Comparison of ENCODE assay signal across 18 cellular contexts in genomic region chr3:140708815-140709214, GRCh38. TPM values are rescaled to one million over a fixed set of nuclear protein-coding genes. Genes with fewer than 3 reads are reported as not detected.
"Had no signal": no experiment of that assay in that cellular context is flagged by ENCODE, and none has a peak within 500 bp of the region (broad histone marks: within the 10 kb centered on the region; RNA-seq: fewer than 3 reads in every experiment).

No MANE protein-coding gene starts in this region.

- H3K27ac Mint-ChIP-seq: mesothelial cell of epicardium; nephron progenitor cell; stimulated activated naive B cell treated with anti-CD40 and anti-IgM and Interleukin-4, amounts not matched to agents 10 μg/mL and 1 μg/mL and 100 μg/mL, for 72 hours had no signal

- H3K4me1 ChIP-seq: lower lobe of right lung, upper lobe of left lung had no signal

- H3K27me3 ChIP-seq: ascending aorta, upper lobe of left lung had no signal

- H3K9me3 ChIP-seq: ascending aorta, lower lobe of right lung, SK-N-SH, upper lobe of left lung had no signal

- ATAC-seq: lower lobe of right lung; stimulated activated naive B cell treated with anti-CD40 and anti-IgM and Interleukin-4, amounts not matched to agents 10 μg/mL and 1 μg/mL and 100 μg/mL, for 72 hours had no signal

- H3K4me3 Mint-ChIP-seq: mesothelial cell of epicardium; nephron progenitor cell; stimulated activated naive B cell treated with anti-CD40 and anti-IgM and Interleukin-4, amounts not matched to agents 10 μg/mL and 1 μg/mL and 100 μg/mL, for 72 hours had no signal

- H3K4me3 ChIP-seq: ascending aorta, lower lobe of right lung, upper lobe of left lung had no signal

- H3K4me1 Mint-ChIP-seq: mesothelial cell of epicardium, nephron progenitor cell had no signal

- H3K27ac ChIP-seq: ascending aorta, lower lobe of right lung, upper lobe of left lung had no signal

- H3K36me3 ChIP-seq: ascending aorta, lower lobe of right lung, upper lobe of left lung had no signal

- H3K36me3 Mint-ChIP-seq: mesothelial cell of epicardium; stimulated activated naive B cell treated with anti-CD40 and anti-IgM and Interleukin-4, amounts not matched to agents 10 μg/mL and 1 μg/mL and 100 μg/mL, for 72 hours had no signal

- DNase-seq: activated CD4-positive, alpha-beta T cell treated with anti-CD3 and anti-CD28 coated beads, Interleukin-2, amount 50 U/mL, for 4 hours; activated CD4-positive, CD25-positive, alpha-beta regulatory T cell treated with anti-CD3 and anti-CD28 coated beads, Interleukin-2, amount 50 U/mL, for 72 hours; activated naive CD4-positive, alpha-beta T cell treated with Interleukin-2 at 50 U/mL for 16 hours; activated T-cell treated with anti-CD3 and anti-CD28 coated beads for 4 hours; erythroblast; lower lobe of right lung; nephron progenitor cell; occipital lobe; SK-N-SH; stimulated activated CD4-positive, alpha-beta T cell treated with anti-CD3 and anti-CD28 coated beads, Interleukin-15, amount 100 ng/mL, for 24 hours; stimulated activated CD4-positive, alpha-beta T cell treated with anti-CD3 and anti-CD28 coated beads, Interleukin-4, amount 100 ng/mL, for 1 hour; stimulated activated naive B cell treated with anti-CD40 and anti-IgM and Interleukin-4, amounts not matched to agents 10 μg/mL and 1 μg/mL and 100 μg/mL, for 72 hours; upper lobe of left lung had no signal

RNA-seq across cellular contexts. Expression of gene TRIM42, which starts 31.0 kb away (rescaled TPM):
- total RNA-seq: ascending aorta; lower lobe of right lung; mesothelial cell of epicardium; occipital lobe; pulmonary artery endothelial cell; skeletal muscle tissue; T-helper 1 cell treated with Interleukin-12 subunit alpha and Interleukin-12 subunit beta and Interleukin-4 antibody, amounts not matched to agents 30 ng/mL and 1 ng/mL, for 36 hours; upper lobe of left lung had no signal
